In genomic region chr1:19435851-19436465, GRCh38 we compare ENCODE assay signal across 1 cellular context.
TF ChIP-seq lines count a peak whose summit lies in the region.

No MANE protein-coding gene starts in this region.

TF ChIP-seq in GM23338, 12 proteins besides CTCF, POLR2A, EP300 and RAD21:
- TF ChIP-seq REST (IDR thresholded peaks at IDR 0.05; ENCODE audit: unreplicated experiment) = no peak
- no peak for TF ChIP-seq ZNF331 (CRISPR knock-in tag; IDR thresholded peaks at IDR 0.05; ENCODE audit: low read depth)
- TF ChIP-seq POLR2AphosphoS5 (IDR thresholded peaks at IDR 0.05; ENCODE audit: low read depth) = no peak
TF ChIP-seq in GM23338: peak in this region for 0.
